In genomic region chr4:54213812-54214211, GRCh38 we compare ENCODE assay signal across 24 cellular contexts. TPM values are rescaled to one million over a fixed set of nuclear protein-coding genes. Genes with fewer than 3 reads are reported as not detected.
DNase-seq lines count a peak whose midpoint lies in the region; ATAC-seq and TF ChIP-seq lines count a peak whose summit lies in the region.
"Had no signal": no experiment of that assay in that cellular context is flagged by ENCODE, and none has a peak within 500 bp of the region (broad histone marks: within the 10 kb centered on the region; RNA-seq: fewer than 3 reads in every experiment).

No MANE protein-coding gene starts in this region.

- no peak overlapping the region for H2BK15ac ChIP-seq in mesenchymal stem cell (ENCODE audit: low read depth, poor library complexity, severe bottlenecking)

- H3K27ac Mint-ChIP-seq in HFFc6, result no peak overlapping the region
- H3K27ac Mint-ChIP-seq: activated naive CD8-positive, alpha-beta T cell treated with anti-CD3 and anti-CD28 coated beads for 36 hours; activated T-helper 17 cell treated with anti-CD3 and anti-CD28 coated beads, Interleukin-2, amount 50 U/mL, for 72 hours; mesothelial cell of epicardium; natural killer cell treated with Interleukin-12 subunit alpha and Interleukin-12 subunit beta and Interleukin-15 and Interleukin-18, amount 100 ng/mL, for 72 hours; stimulated activated effector memory CD8-positive, alpha-beta T cell treated with anti-CD3 and anti-CD28 coated beads, Interleukin-12 subunit alpha, Interleukin-12 subunit beta, amount 100 ng/mL, for 72 hours had no signal

- H3K14ac ChIP-seq in mesenchymal stem cell (ENCODE audit: low read length in 2 of 2), result no peak overlapping the region

- H3K4me3 Mint-ChIP-seq in HFFc6, result no peak overlapping the region
- H3K4me3 Mint-ChIP-seq: activated naive CD8-positive, alpha-beta T cell treated with anti-CD3 and anti-CD28 coated beads for 36 hours; activated T-helper 17 cell treated with anti-CD3 and anti-CD28 coated beads, Interleukin-2, amount 50 U/mL, for 72 hours; mesothelial cell of epicardium; natural killer cell treated with Interleukin-12 subunit alpha and Interleukin-12 subunit beta and Interleukin-15 and Interleukin-18, amount 100 ng/mL, for 72 hours; stimulated activated effector memory CD8-positive, alpha-beta T cell treated with anti-CD3 and anti-CD28 coated beads, Interleukin-12 subunit alpha, Interleukin-12 subunit beta, amount 100 ng/mL, for 72 hours had no signal

- no peak overlapping the region for H3K4ac ChIP-seq in mesenchymal stem cell (ENCODE audit: low read depth in 1 of 2, low read length in 2 of 2)

- no peak overlapping the region for H2BK5ac ChIP-seq in mesenchymal stem cell (ENCODE audit: low read depth, low read length, poor library complexity, severe bottlenecking)

- H3K23ac ChIP-seq in mesenchymal stem cell (ENCODE audit: low read length in 2 of 2), result no peak overlapping the region

- no peaks in the 10 kb centered on the region for H3K9me3 ChIP-seq in esophagus squamous epithelium
- H3K9me3 ChIP-seq in mesenchymal stem cell (ENCODE audit: control insufficient read depth, low read length), result no peaks in the 10 kb centered on the region
- H3K9me3 ChIP-seq: body of pancreas, pancreas, sigmoid colon, tibial artery had no signal

- peaks cover 42% of the 10 kb centered on the region for H3K4me1 Mint-ChIP-seq in HFFc6 (ENCODE audit: low read depth)
- H3K4me1 Mint-ChIP-seq: activated T-helper 17 cell treated with anti-CD3 and anti-CD28 coated beads, Interleukin-2, amount 50 U/mL, for 72 hours had no signal

- H3K18ac ChIP-seq in mesenchymal stem cell (ENCODE audit: low read depth in 1 of 2, low read length in 2 of 2), result no peak overlapping the region

- ATAC-seq in HG02763 (IDR thresholded peaks at IDR 0.05; ENCODE audit: unreplicated experiment), result no peak
- ATAC-seq: activated T-helper 17 cell treated with anti-CD3 and anti-CD28 coated beads, Interleukin-2, amount 50 U/mL, for 72 hours; body of pancreas; natural killer cell treated with Interleukin-12 subunit alpha and Interleukin-12 subunit beta and Interleukin-15 and Interleukin-18, amount 100 ng/mL, for 72 hours; pancreas; stimulated activated effector memory CD8-positive, alpha-beta T cell treated with anti-CD3 and anti-CD28 coated beads, Interleukin-12 subunit alpha, Interleukin-12 subunit beta, amount 100 ng/mL, for 72 hours had no signal

- H3K27ac ChIP-seq in esophagus squamous epithelium (peak overlapping the region; percentile 72 to 85 (median 78)), mesenchymal stem cell (ENCODE audit: low read length, poor library complexity, severe bottlenecking) (no peak overlapping the region)
- H3K27ac ChIP-seq: body of pancreas, pancreas, tibial artery had no signal

- H4K91ac ChIP-seq in mesenchymal stem cell (ENCODE audit: low read length), result no peak overlapping the region

- no peak overlapping the region for H2AFZ ChIP-seq in mesenchymal stem cell (ENCODE audit: low read depth, low read length)

- H3K36me3 ChIP-seq in esophagus squamous epithelium, result no peaks in the 10 kb centered on the region
- no peaks in the 10 kb centered on the region for H3K36me3 ChIP-seq in mesenchymal stem cell (ENCODE audit: control insufficient read depth in 1 of 2, insufficient read depth in 2 of 2, low read depth in 1 of 2, low read length in 2 of 2)
- H3K36me3 ChIP-seq: pancreas, sigmoid colon, tibial artery had no signal

- H2BK120ac ChIP-seq in mesenchymal stem cell (ENCODE audit: low read depth, low read length), result no peak overlapping the region

- no peak overlapping the region for H2AK5ac ChIP-seq in mesenchymal stem cell (ENCODE audit: low read length, severe bottlenecking)

- TF ChIP-seq CTCF in esophagus squamous epithelium (IDR thresholded peaks at IDR 0.05), result no peak
- TF ChIP-seq CTCF in HFFc6 (IDR thresholded peaks at IDR 0.05), result no peak

- peaks cover 1% of the 10 kb centered on the region for H3K27me3 Mint-ChIP-seq in HFFc6 (ENCODE audit: insufficient read depth)

- no peaks in the 10 kb centered on the region for H3K9me3 Mint-ChIP-seq in HFFc6
- H3K9me3 Mint-ChIP-seq: activated naive CD8-positive, alpha-beta T cell treated with anti-CD3 and anti-CD28 coated beads for 36 hours; activated T-helper 17 cell treated with anti-CD3 and anti-CD28 coated beads, Interleukin-2, amount 50 U/mL, for 72 hours; natural killer cell treated with Interleukin-12 subunit alpha and Interleukin-12 subunit beta and Interleukin-15 and Interleukin-18, amount 100 ng/mL, for 72 hours; stimulated activated effector memory CD8-positive, alpha-beta T cell treated with anti-CD3 and anti-CD28 coated beads, Interleukin-12 subunit alpha, Interleukin-12 subunit beta, amount 100 ng/mL, for 72 hours had no signal

- H3K9ac ChIP-seq in mesenchymal stem cell (ENCODE audit: low read length), result peak overlapping the region; percentile 28

- peak; percentile 8 for DNase-seq in ELF-1 (ENCODE audit: low read depth, low spot score)
- DNase-seq in RPMI7951 (ENCODE audit: low read depth), result peak; percentile 32
- no peak for DNase-seq in esophagus squamous epithelium (lab: John Stamatoyannopoulos, UW)
- DNase-seq in mesenchymal stem cell, result no peak
- no peak for DNase-seq in activated naive CD4-positive, alpha-beta T cell treated with Interleukin-2 at 50 U/mL for 16 hours
- no peak for DNase-seq in HK-2 (ENCODE audit: unreplicated experiment)
- no peak for DNase-seq in HFFc6
- DNase-seq: activated CD4-positive, alpha-beta T cell treated with anti-CD3 and anti-CD28 coated beads for 48 hours; activated naive CD8-positive, alpha-beta T cell treated with anti-CD3 and anti-CD28 coated beads for 36 hours; body of pancreas; cortex of kidney; DMS153; GF-D8; NCI-H1105 treated with DMSO at 0.1 percent for 48 hours; NCI-H510A treated with DMSO at 0.1 percent for 48 hours; pancreas; sigmoid colon; SW 1271; tibial artery had no signal

- no peak overlapping the region for H3K4me2 ChIP-seq in mesenchymal stem cell (ENCODE audit: low read length, poor library complexity, severe bottlenecking)

- TF ChIP-seq POLR2A in esophagus squamous epithelium (IDR thresholded peaks at IDR 0.05), result no peak

- H3K4me1 ChIP-seq in esophagus squamous epithelium, result peaks cover 2 to 42% (median 25%) of the 10 kb centered on the region in 3 donors
- H3K4me1 ChIP-seq in mesenchymal stem cell (ENCODE audit: control insufficient read depth, insufficient read depth, low read depth, low read length), result peaks cover 3% of the 10 kb centered on the region
- H3K4me1 ChIP-seq: pancreas had no signal

- H3K4me3 ChIP-seq in esophagus squamous epithelium (no peak overlapping the region), mesenchymal stem cell (ENCODE audit: insufficient read depth in 1 of 2, low read depth in 1 of 2, low read length in 2 of 2) (no peak overlapping the region)
- H3K4me3 ChIP-seq: body of pancreas, pancreas, sigmoid colon, tibial artery had no signal

- H4K8ac ChIP-seq in mesenchymal stem cell (ENCODE audit: low read length), result no peak overlapping the region

- intact Hi-C loops in esophagus squamous epithelium (cut with DNase I), result no loop called here

- H2BK12ac ChIP-seq in mesenchymal stem cell (ENCODE audit: low read length in 2 of 2), result no peak overlapping the region

- H3K27me3 ChIP-seq in esophagus squamous epithelium (peaks cover 0 to 10% (median 0%) of the 10 kb centered on the region in 4 donors), mesenchymal stem cell (ENCODE audit: control insufficient read depth in 1 of 2, insufficient read depth in 1 of 2, low read length in 2 of 2) (peaks cover 2 to 8% of the 10 kb centered on the region in 2 experiments)

- no peaks in the 10 kb centered on the region for H3K36me3 Mint-ChIP-seq in HFFc6 (ENCODE audit: low read depth)
- H3K36me3 Mint-ChIP-seq: activated naive CD8-positive, alpha-beta T cell treated with anti-CD3 and anti-CD28 coated beads for 36 hours; mesothelial cell of epicardium; natural killer cell treated with Interleukin-12 subunit alpha and Interleukin-12 subunit beta and Interleukin-15 and Interleukin-18, amount 100 ng/mL, for 72 hours; stimulated activated effector memory CD8-positive, alpha-beta T cell treated with anti-CD3 and anti-CD28 coated beads, Interleukin-12 subunit alpha, Interleukin-12 subunit beta, amount 100 ng/mL, for 72 hours had no signal

- no peaks in the 10 kb centered on the region for H3K79me1 ChIP-seq in mesenchymal stem cell (replicated peaks; ENCODE audit: low read length, poor library complexity, severe bottlenecking)

- WGBS in esophagus squamous epithelium, 2 donors, result 19 to 25% methylated on average over 4 of the region's 4 CpGs
- 63% methylated on average over 3 of the region's 4 CpGs for WGBS in mesenchymal stem cell

RNA-seq across cellular contexts. Expression of gene PDGFRA, which starts 15.3 kb away (rescaled TPM):
- 16.9 and 18.0 TPM in 2 replicates for total RNA-seq in RPMI7951 (2014; rRNA removed; shearing (Covaris generic))
- 10 to 100 TPM; 10.8 to 81.8 (median 28.3) TPM for total RNA-seq in esophagus squamous epithelium
- 343 TPM for polyA plus RNA-seq in mesenchymal stem cell (2013, experiment 1 of 2)
- 347 TPM for polyA plus RNA-seq in mesenchymal stem cell (2013, experiment 2 of 2)
- total RNA-seq in HFFc6 (2021; fragmentation: NEBNext Ultra II Directional; extraction: Animal tissue kit (Norgen Biotek cat#: 25700)), result 10 to 100 TPM; 28.9 to 94.2 (median 88.3) TPM
- total RNA-seq: activated naive CD8-positive, alpha-beta T cell treated with anti-CD3 and anti-CD28 coated beads for 36 hours had no signal

Comparison
In these comparisons a context has a peak if more than half of its experiments do, and no peak if none do; other contexts are left out.
1. DNase-seq: peak in ELF-1 (single experiment) and RPMI7951 (single experiment); none in esophagus squamous epithelium (single experiment), mesenchymal stem cell (single experiment), activated naive CD4-positive, alpha-beta T cell treated with Interleukin-2 at 50 U/mL for 16 hours (single experiment), HK-2 (single experiment) and HFFc6 (single experiment).